In genomic region chr12:114384746-114385145, GRCh38 we compare ENCODE assay signal across 24 cellular contexts. TPM values are rescaled to one million over a fixed set of nuclear protein-coding genes. Genes with fewer than 3 reads are reported as not detected.
DNase-seq lines count a peak whose midpoint lies in the region; ATAC-seq and TF ChIP-seq lines count a peak whose summit lies in the region.
"Had no signal": no experiment of that assay in that cellular context is flagged by ENCODE, and none has a peak within 500 bp of the region (broad histone marks: within the 10 kb centered on the region; RNA-seq: fewer than 3 reads in every experiment).

No MANE protein-coding gene starts in this region.

- intact Hi-C loops in Right ventricle myocardium superior (cut with DNase I) (no loop called here), cardiac septum (cut with DNase I) (no loop called here), heart right ventricle (cut with DNase I) (no loop called here), body of pancreas (cut with DNase I) (no loop called here)

- no peak overlapping the region for H3K9ac ChIP-seq in fibroblast of lung (ENCODE audit: insufficient read depth, low read length)

- H3K79me2 ChIP-seq in fibroblast of lung (ENCODE audit: control insufficient read depth, insufficient read depth, low read length): peaks cover 9% of the 10 kb centered on the region

- no peak overlapping the region for H2AFZ ChIP-seq in fibroblast of lung (ENCODE audit: low read length)

- TF ChIP-seq CTCF in fibroblast of lung (conservative IDR thresholded peaks at IDR 0.05 in 1 of 2, IDR thresholded peaks at IDR 0.05 in 1 of 2; ENCODE audit: low read depth in 1 of 2, low read length in 2 of 2) (no peak), heart right ventricle (IDR thresholded peaks at IDR 0.05) (no peak), body of pancreas (IDR thresholded peaks at IDR 0.05) (no peak)

- in situ Hi-C loops in HAP-1 (cut with MboI; ENCODE audit: low sequenced_read_pairs): no loop called here

- ATAC-seq in Right ventricle myocardium superior (ENCODE audit: poor library complexity) (peak; percentile 55), heart right ventricle (peak in 3 of 8 donors; percentile 38 to 71 (median 68)), body of pancreas (no peak), GM21619 (IDR thresholded peaks at IDR 0.05; ENCODE audit: unreplicated experiment) (no peak)
- ATAC-seq: Panc1 had no signal

- H3K4me3 ChIP-seq in fibroblast of lung (replicated peaks in 1 of 4; ENCODE audit: control extremely low read depth in 1 of 4, insufficient read depth in 1 of 4, low read depth in 3 of 4, low read length in 4 of 4) (no peak overlapping the region), heart right ventricle (no peak overlapping the region), body of pancreas (no peak overlapping the region), HAP-1 (no peak overlapping the region)
- H3K4me3 ChIP-seq: SJSA1 had no signal

- WGBS in heart right ventricle, 2 donors: 14 to 24% methylated on average over 4 of the region's 4 CpGs
- 52 to 64% methylated on average over 4 of the region's 4 CpGs for WGBS in body of pancreas, 2 donors

- H3K36me3 ChIP-seq in fibroblast of lung (ENCODE audit: control insufficient read depth, insufficient read depth, low read length) (peaks cover 16% of the 10 kb centered on the region), heart right ventricle (peaks cover 0 to 34% (median 0%) of the 10 kb centered on the region in 9 donors), body of pancreas (replicated peaks in 1 of 2; ENCODE audit: insufficient read depth in 1 of 2, low read depth in 2 of 2) (no peaks in the 10 kb centered on the region), HAP-1 (replicated peaks) (peaks cover 93% of the 10 kb centered on the region)
- H3K36me3 ChIP-seq: BE2C, SJSA1 had no signal

- no peaks in the 10 kb centered on the region for H3K27me3 ChIP-seq in fibroblast of lung (ENCODE audit: control insufficient read depth, insufficient read depth, low read length)
- H3K27me3 ChIP-seq in heart right ventricle: no peaks in the 10 kb centered on the region
- no peaks in the 10 kb centered on the region for H3K27me3 ChIP-seq in body of pancreas
- no peaks in the 10 kb centered on the region for H3K27me3 ChIP-seq in HAP-1 (ENCODE audit: low read depth)
- H3K27me3 ChIP-seq: SJSA1 had no signal

- H3K4me2 ChIP-seq in fibroblast of lung (ENCODE audit: extremely low read depth, insufficient read depth, low read length): no peak overlapping the region

- H4K20me1 ChIP-seq in fibroblast of lung (ENCODE audit: control insufficient read depth, extremely low read depth, insufficient read depth, low read length): no peaks in the 10 kb centered on the region

- H3K4me1 ChIP-seq in fibroblast of lung (ENCODE audit: control insufficient read depth, extremely low read depth, insufficient read depth, low read length) (no peaks in the 10 kb centered on the region), heart right ventricle (peaks cover 0 to 36% (median 10%) of the 10 kb centered on the region in 9 donors), body of pancreas (no peaks in the 10 kb centered on the region), HAP-1 (no peaks in the 10 kb centered on the region)
- H3K4me1 ChIP-seq: BE2C, SJSA1 had no signal

- DNase-seq in Right ventricle myocardium superior: no peak
- no peak for DNase-seq in cardiac septum (ENCODE audit: low spot score)
- peak; percentile 23 to 46 for DNase-seq in fibroblast of lung (ENCODE audit: low read depth in 2 of 2)
- no peak for DNase-seq in heart right ventricle
- DNase-seq in body of pancreas: no peak
- no peak for DNase-seq in HAP-1 (ENCODE audit: low spot score in 2 of 2)
- DNase-seq: 8988T; BE2C; CD4-positive, CD25-positive, alpha-beta regulatory T cell; COR-L47; DMS79; Karpas-422; MV-4-11; NCI-H1105 treated with DMSO at 0.1 percent for 48 hours; NCI-H2081; NCI-H2171; NCI-H345; NCI-H524; NCI-H82 had no signal

- H3K9me3 ChIP-seq in fibroblast of lung (ENCODE audit: control insufficient read depth, insufficient read depth, low read depth, low read length) (no peaks in the 10 kb centered on the region), heart right ventricle (no peaks in the 10 kb centered on the region), body of pancreas (no peaks in the 10 kb centered on the region), HAP-1 (no peaks in the 10 kb centered on the region)
- H3K9me3 ChIP-seq: BE2C, SJSA1 had no signal

- H3K27ac ChIP-seq in fibroblast of lung (ENCODE audit: insufficient read depth, low read length) (no peak overlapping the region), heart right ventricle (peak overlapping the region in 6 of 10 donors; percentile 1 to 63 (median 47)), body of pancreas (no peak overlapping the region)
- H3K27ac ChIP-seq: SJSA1 had no signal

- no peak for TF ChIP-seq POLR2A in body of pancreas (IDR thresholded peaks at IDR 0.05)

RNA-seq across cellular contexts. Expression of gene TBX5, which starts 21.2 kb away (rescaled TPM):
- total RNA-seq in Right ventricle myocardium superior: 66.6 TPM
- 34.6 TPM for total RNA-seq in cardiac septum
- total RNA-seq in fibroblast of lung: 13.1 and 16.8 TPM in 2 replicates
- 15.9 and 19.4 TPM in 2 replicates for polyA plus RNA-seq in fibroblast of lung
- polyA plus RNA-seq in fibroblast of lung (2012): 11.2 and 14.7 TPM in 2 replicates
- 29.6 and 41.9 TPM in 2 replicates for polyA minus RNA-seq in fibroblast of lung (ENCODE audit: low replicate concordance)
- total RNA-seq in heart right ventricle: 10 to 100 TPM; 24.6 to 70.1 (median 54.3) TPM
- polyA plus RNA-seq in heart right ventricle: 10 to 100 TPM in 1 of 2 donors, 1 to 10 TPM in 1; 4.0 to 30.2 TPM
- total RNA-seq in body of pancreas: not detected
- total RNA-seq: CD4-positive, CD25-positive, alpha-beta regulatory T cell; H1; M059J; SJSA1 had no signal
- polyA plus RNA-seq: CD4-positive, CD25-positive, alpha-beta regulatory T cell had no signal

Comparison
In these comparisons a context has a peak if more than half of its experiments do, and no peak if none do; other contexts are left out.
1. DNase-seq: peak in fibroblast of lung (2 of 2); none in Right ventricle myocardium superior (single experiment), cardiac septum (single experiment), heart right ventricle (0 of 2), body of pancreas (0 of 4) and HAP-1 (0 of 2).
2. H3K27ac ChIP-seq: peak in heart right ventricle (6 of 10); none in fibroblast of lung (single experiment) and body of pancreas (0 of 4).
3. RNA of gene TBX5, which starts 21.2 kb away (total RNA-seq): 66.6 TPM in Right ventricle myocardium superior (single experiment), 24.6 to 70.1 TPM in heart right ventricle, 34.6 TPM in cardiac septum (single experiment) and 13.1 to 16.8 TPM in fibroblast of lung; not detected in body of pancreas; every median in the first group is over 10 times any median in the second.